24 cellular contexts compared by ENCODE assay signal in the genomic region with DNA sequence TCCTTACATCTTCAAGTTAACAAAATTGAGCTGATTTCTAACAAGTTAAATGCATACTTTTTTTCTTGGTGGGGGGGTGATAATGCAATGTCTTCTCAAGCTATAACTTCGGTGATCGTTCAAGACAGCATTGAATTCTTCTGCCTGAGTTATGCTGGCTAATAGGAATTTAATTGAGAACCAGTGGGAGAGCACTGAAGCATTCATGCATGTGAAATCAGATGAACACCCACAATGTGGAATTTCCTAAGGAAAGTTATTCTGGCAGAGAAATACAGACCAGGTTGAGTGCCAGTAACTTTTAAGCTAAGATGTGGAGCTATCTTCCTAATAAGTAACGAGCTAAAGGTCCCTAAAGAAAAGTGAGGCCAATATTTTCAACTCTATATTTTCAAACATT. TPM values are rescaled to one million over a fixed set of nuclear protein-coding genes. Genes with fewer than 3 reads are reported as not detected.
DNase-seq lines count a peak whose midpoint lies in the region; ATAC-seq, FAIRE-seq and TF ChIP-seq lines count a peak whose summit lies in the region.
"Had no signal": no experiment of that assay in that cellular context is flagged by ENCODE, and none has a peak within 500 bp of the region (broad histone marks: within the 10 kb centered on the region; RNA-seq: fewer than 3 reads in every experiment).

No MANE protein-coding gene starts in this region.

- TF ChIP-seq POLR2A in GM18505 (IDR thresholded peaks at IDR 0.05; ENCODE audit: borderline replicate concordance, extremely low read depth, insufficient read depth, insufficient read length) (no peak), lower leg skin (IDR thresholded peaks at IDR 0.05) (no peak)

- H3K9me3 Mint-ChIP-seq in neural progenitor cell, result no peaks in the 10 kb centered on the region

- BruUV-seq in A673 (replicated peaks; lab: Mats Ljungman, UMichigan), result no TSS peak

- H3K27me3 ChIP-seq in A673 (replicated peaks; ENCODE audit: insufficient read depth, low read depth, low read length, poor library complexity) (no peaks in the 10 kb centered on the region), neural progenitor cell (no peaks in the 10 kb centered on the region)
- H3K27me3 ChIP-seq: BLaER1 treated with 17β-estradiol and CSF1 and Interleukin-3, amounts not matched to agents 10 nM and 100 nM had no signal

- DNase-seq in A673 (ENCODE audit: low spot score) (peak; percentile 48), RCC 7860 (ENCODE audit: low spot score) (peak; percentile 37), epithelial cell of proximal tubule (ENCODE audit: low read depth) (peak; percentile 68), neural progenitor cell (ENCODE audit: low spot score) (peak; percentile 70), cerebellar nuclear complex (lab: John Stamatoyannopoulos, UW) (no peak), NAMALWA (ENCODE audit: low spot score) (no peak), lower leg skin (ENCODE audit: low spot score in 2 of 2) (no peak)
- DNase-seq: 8988T; CD8-positive, alpha-beta memory T cell; DMS79 treated with DMSO at 0.1 percent for 48 hours; GM23248; KG1; NCI-H1048; NCI-H146; NCI-H226; NCI-H526 treated with DMSO at 0.1 percent for 48 hours; SHP77 treated with DMSO at 0.1 percent for 48 hours had no signal

- POLR2A ChIA-PET in A673 (lab: Charles Lee; ENCODE audit: low non-redundant PET), result no interaction called here

- H3K4me1 ChIP-seq in A673 (ENCODE audit: insufficient read depth, low read length, poor library complexity, severe bottlenecking) (peaks cover 22% of the 10 kb centered on the region), neural progenitor cell (peaks cover 29% of the 10 kb centered on the region)

- 65 to 66% methylated on average over 3 of the region's 3 CpGs for whole genome bisulfite sequencing in lower leg skin, 2 donors

- H3F3A ChIP-seq in neural progenitor cell (ENCODE audit: low read depth), result no peaks in the 10 kb centered on the region

- H3K36me3 ChIP-seq in A673 (ENCODE audit: insufficient read depth, low read length, poor library complexity, severe bottlenecking) (no peaks in the 10 kb centered on the region), neural progenitor cell (no peaks in the 10 kb centered on the region)
- H3K36me3 ChIP-seq: BLaER1 treated with 17β-estradiol and CSF1 and Interleukin-3, amounts not matched to agents 10 nM and 100 nM had no signal

- H3K79me2 ChIP-seq in neural progenitor cell (ENCODE audit: low read depth), result no peaks in the 10 kb centered on the region

- H3K27me3 Mint-ChIP-seq in neural progenitor cell (ENCODE audit: insufficient read depth, low read depth), result no peaks in the 10 kb centered on the region
- H3K27me3 Mint-ChIP-seq: CD8-positive, alpha-beta memory T cell had no signal

- H3K4me3 ChIP-seq in A673 (ENCODE audit: low read depth, low read length, poor library complexity, severe bottlenecking), result no peak overlapping the region
- H3K4me3 ChIP-seq in epithelial cell of proximal tubule (ENCODE audit: low read depth, low read length), result no peak overlapping the region
- no peak overlapping the region for H3K4me3 ChIP-seq in neural progenitor cell
- H3K4me3 ChIP-seq in lower leg skin (ENCODE audit: low read depth, poor library complexity, severe bottlenecking), result no peak overlapping the region
- H3K4me3 ChIP-seq: BLaER1 treated with 17β-estradiol and CSF1 and Interleukin-3, amounts not matched to agents 10 nM and 100 nM; GM23248 had no signal

- H3K9ac ChIP-seq in neural progenitor cell, result no peak overlapping the region
- H3K9ac ChIP-seq: BLaER1 treated with 17β-estradiol and CSF1 and Interleukin-3, amounts not matched to agents 10 nM and 100 nM; GM23248 had no signal

- peak; percentile 74 for FAIRE-seq in RCC 7860 (lab: Jason Lieb, UNC)
- FAIRE-seq: GM18507 had no signal

- CTCF ChIA-PET in A673 (lab: Charles Lee), result no interaction called here

- H3K27ac Mint-ChIP-seq in neural progenitor cell, result peak overlapping the region; percentile 76
- H3K27ac Mint-ChIP-seq: CD8-positive, alpha-beta memory T cell had no signal

- TF ChIP-seq CTCF in A673 (conservative IDR thresholded peaks at IDR 0.05; ENCODE audit: low read depth, low read length) (no peak), epithelial cell of proximal tubule (conservative IDR thresholded peaks at IDR 0.05; ENCODE audit: low read depth, low read length) (no peak), neural progenitor cell (IDR thresholded peaks at IDR 0.05) (no peak), lower leg skin (IDR thresholded peaks at IDR 0.05) (no peak)

- ATAC-seq in GM18505 (IDR thresholded peaks at IDR 0.05; ENCODE audit: unreplicated experiment), result no peak
- ATAC-seq: HCT116 had no signal

- H3K27ac ChIP-seq in A673 (ENCODE audit: low read depth, low read length, poor library complexity, severe bottlenecking) (no peak overlapping the region), neural progenitor cell (peak overlapping the region; percentile 55)
- H3K27ac ChIP-seq: BLaER1 treated with 17β-estradiol and CSF1 and Interleukin-3, amounts not matched to agents 10 nM and 100 nM; GM23248 had no signal

- H3K4me1 Mint-ChIP-seq in neural progenitor cell, result peaks cover 32% of the 10 kb centered on the region
- H3K4me1 Mint-ChIP-seq: CD8-positive, alpha-beta memory T cell had no signal

- H3K9me3 ChIP-seq in A673 (ENCODE audit: low read depth, low read length, poor library complexity, severe bottlenecking) (no peaks in the 10 kb centered on the region), neural progenitor cell (ENCODE audit: low read depth) (no peaks in the 10 kb centered on the region)
- H3K9me3 ChIP-seq: BLaER1 treated with 17β-estradiol and CSF1 and Interleukin-3, amounts not matched to agents 10 nM and 100 nM had no signal

- H3K4me2 ChIP-seq in neural progenitor cell, result peak overlapping the region; percentile 71
- H3K4me2 ChIP-seq: BLaER1 treated with 17β-estradiol and CSF1 and Interleukin-3, amounts not matched to agents 10 nM and 100 nM had no signal

- peak overlapping the region; percentile 16 for H3K4me3 Mint-ChIP-seq in neural progenitor cell
- H3K4me3 Mint-ChIP-seq: CD8-positive, alpha-beta memory T cell had no signal

- H3K36me3 Mint-ChIP-seq in neural progenitor cell, result no peaks in the 10 kb centered on the region
- H3K36me3 Mint-ChIP-seq: CD8-positive, alpha-beta memory T cell had no signal

- intact Hi-C loops in A673 (cut with micrococcal nuclease; ENCODE audit: unreplicated experiment) (no loop called here), lower leg skin (cut with DNase I; ENCODE audit: low total_unique reads) (no loop called here)

- no peak overlapping the region for H2AFZ ChIP-seq in neural progenitor cell (replicated peaks)
- H2AFZ ChIP-seq: GM23248 had no signal

- no peaks in the 10 kb centered on the region for H4K20me1 ChIP-seq in neural progenitor cell (ENCODE audit: low read depth)
- H4K20me1 ChIP-seq: BLaER1 treated with 17β-estradiol and CSF1 and Interleukin-3, amounts not matched to agents 10 nM and 100 nM had no signal

RNA-seq across cellular contexts. Expression of a gene that starts 3.0 kb away (rescaled TPM):
- total RNA-seq in A673 (2021) (not detected in 2 replicates), epithelial cell of proximal tubule (not detected in 2 replicates), neural progenitor cell (ENCODE audit: low replicate concordance) (not detected in 2 replicates), lower leg skin (not detected)
- total RNA-seq: CD8-positive, alpha-beta memory T cell; G401; GM23248; M059J; RPMI7951 had no signal

Comparison
In these comparisons a context has a peak if more than half of its experiments do, and no peak if none do; other contexts are left out.
1. DNase-seq: peak in A673 (single experiment), RCC 7860 (single experiment), epithelial cell of proximal tubule (single experiment) and neural progenitor cell (single experiment); none in cerebellar nuclear complex (0 of 2), NAMALWA (single experiment) and lower leg skin (0 of 2).